ENCODE assay signal across 16 cellular contexts in genomic region chr9:126293522-126293889, GRCh38. TPM values are rescaled to one million over a fixed set of nuclear protein-coding genes. Genes with fewer than 3 reads are reported as not detected.
DNase-seq lines count a peak whose midpoint lies in the region; ATAC-seq and TF ChIP-seq lines count a peak whose summit lies in the region.
"Had no signal": no experiment of that assay in that cellular context is flagged by ENCODE, and none has a peak within 500 bp of the region (broad histone marks: within the 10 kb centered on the region; RNA-seq: fewer than 3 reads in every experiment).

No MANE protein-coding gene starts in this region.

- no peaks in the 10 kb centered on the region for H3K36me3 Mint-ChIP-seq in endodermal cell (ENCODE audit: low read depth)
- no peaks in the 10 kb centered on the region for H3K36me3 Mint-ChIP-seq in type B pancreatic cell
- H3K36me3 Mint-ChIP-seq: activated naive CD4-positive, alpha-beta T cell treated with anti-CD3 and anti-CD28 coated beads, Interleukin-2, amount 50 U/mL, for 72 hours had no signal

- H3K9me2 ChIP-seq in MM.1S (replicated peaks; ENCODE audit: insufficient read depth, low read length) = no peaks in the 10 kb centered on the region

- H3K4me3 ChIP-seq in right atrium auricular region (no peak overlapping the region), MM.1S (ENCODE audit: low read length) (no peak overlapping the region), endodermal cell (ENCODE audit: low read length) (no peak overlapping the region)
- H3K4me3 ChIP-seq: lower lobe of right lung, SJCRH30, testis had no signal

- H3K27me3 Mint-ChIP-seq in endodermal cell (ENCODE audit: insufficient read depth) (peaks cover 2% of the 10 kb centered on the region), type B pancreatic cell (peaks cover 14% of the 10 kb centered on the region)

- WGBS in endodermal cell (ENCODE audit: insufficient coverage in 1 of 2, insufficient read length in 1 of 2), 2 experiments = 76 to 85% methylated on average over 9 of the region's 9 CpGs

- no peaks in the 10 kb centered on the region for H3K9me3 Mint-ChIP-seq in endodermal cell
- no peaks in the 10 kb centered on the region for H3K9me3 Mint-ChIP-seq in type B pancreatic cell
- H3K9me3 Mint-ChIP-seq: activated naive CD4-positive, alpha-beta T cell treated with anti-CD3 and anti-CD28 coated beads, Interleukin-2, amount 50 U/mL, for 72 hours; CD4-positive, alpha-beta T cell had no signal

- H3K9me3 ChIP-seq in right atrium auricular region (no peaks in the 10 kb centered on the region), MM.1S (replicated peaks; ENCODE audit: insufficient read depth, low read length) (no peaks in the 10 kb centered on the region), endodermal cell (ENCODE audit: control insufficient read depth, low read length) (no peaks in the 10 kb centered on the region)
- H3K9me3 ChIP-seq: lower lobe of right lung, SJCRH30, testis had no signal

- H3K9ac ChIP-seq in MM.1S (ENCODE audit: low read length) (no peak overlapping the region), endodermal cell (ENCODE audit: extremely low read depth, low read length, poor library complexity, severe bottlenecking) (no peak overlapping the region)

- no peak overlapping the region for H3K4me3 Mint-ChIP-seq in endodermal cell
- H3K4me3 Mint-ChIP-seq in type B pancreatic cell = no peak overlapping the region
- H3K4me3 Mint-ChIP-seq: CD4-positive, alpha-beta T cell had no signal

- no peak for TF ChIP-seq CTCF in right atrium auricular region (IDR thresholded peaks at IDR 0.05)
- peak; percentile 38 for TF ChIP-seq CTCF in MM.1S (IDR thresholded peaks at IDR 0.05; ENCODE audit: low read length)
- peak; percentile 59 for TF ChIP-seq CTCF in endodermal cell (conservative IDR thresholded peaks at IDR 0.05)
- TF ChIP-seq CTCF in type B pancreatic cell (conservative IDR thresholded peaks at IDR 0.05) = peak; percentile 52

- H3K4me1 Mint-ChIP-seq in endodermal cell (no peaks in the 10 kb centered on the region), type B pancreatic cell (ENCODE audit: unreplicated experiment) (no peaks in the 10 kb centered on the region)

- H3K27ac ChIP-seq in right atrium auricular region (no peak overlapping the region), MM.1S (ENCODE audit: low read length) (no peak overlapping the region), endodermal cell (ENCODE audit: low read depth, low read length) (no peak overlapping the region)
- H3K27ac ChIP-seq: lower lobe of right lung, SJCRH30, testis had no signal

- no peaks in the 10 kb centered on the region for H4K20me1 ChIP-seq in MM.1S (ENCODE audit: insufficient read depth, low read length)

- no peak for ATAC-seq in GM18517 (IDR thresholded peaks at IDR 0.05; ENCODE audit: unreplicated experiment)
- ATAC-seq in GM21786 (IDR thresholded peaks at IDR 0.05; ENCODE audit: unreplicated experiment) = no peak
- ATAC-seq: activated naive CD4-positive, alpha-beta T cell treated with anti-CD3 and anti-CD28 coated beads, Interleukin-2, amount 50 U/mL, for 72 hours had no signal

- H3K27me3 ChIP-seq in right atrium auricular region = no peaks in the 10 kb centered on the region
- no peaks in the 10 kb centered on the region for H3K27me3 ChIP-seq in MM.1S (replicated peaks; ENCODE audit: insufficient read depth, low read length)
- no peaks in the 10 kb centered on the region for H3K27me3 ChIP-seq in endodermal cell (ENCODE audit: control insufficient read depth, insufficient read depth, low read length, poor library complexity, severe bottlenecking)
- H3K27me3 ChIP-seq: SJCRH30, testis had no signal

- no peaks in the 10 kb centered on the region for H3F3A ChIP-seq in MM.1S (ENCODE audit: insufficient read depth, low read length)

- no peak overlapping the region for H2AFZ ChIP-seq in MM.1S (ENCODE audit: low read length)

- intact Hi-C loops in cardiac septum (cut with DNase I) = no loop called here

- no peak overlapping the region for H3K4me2 ChIP-seq in MM.1S (ENCODE audit: low read depth, low read length)

- H3K79me2 ChIP-seq in MM.1S (ENCODE audit: low read length) = no peaks in the 10 kb centered on the region

- H3K27ac Mint-ChIP-seq in endodermal cell (no peak overlapping the region), type B pancreatic cell (no peak overlapping the region)
- H3K27ac Mint-ChIP-seq: CD4-positive, alpha-beta T cell had no signal

- H3K4me1 ChIP-seq in right atrium auricular region (no peaks in the 10 kb centered on the region), MM.1S (ENCODE audit: low read length) (no peaks in the 10 kb centered on the region), endodermal cell (ENCODE audit: control insufficient read depth, insufficient read depth, low read length) (no peaks in the 10 kb centered on the region)
- H3K4me1 ChIP-seq: lower lobe of right lung, testis had no signal

- DNase-seq in right atrium auricular region (ENCODE audit: low spot score) (peak; percentile 34), cardiac septum (ENCODE audit: low spot score) (no peak), MM.1S (no peak), endodermal cell (no peak), type B pancreatic cell (ENCODE audit: extremely low spot score, unreplicated experiment) (no peak), ecto neural progenitor cell (ENCODE audit: low spot score) (no peak)
- DNase-seq: CD4-positive, alpha-beta T cell; cortex of kidney; lower lobe of right lung; NCI-H226; posterior cingulate gyrus had no signal

- H3K36me3 ChIP-seq in right atrium auricular region (no peaks in the 10 kb centered on the region), MM.1S (replicated peaks; ENCODE audit: insufficient read depth, low read length) (no peaks in the 10 kb centered on the region), endodermal cell (ENCODE audit: control insufficient read depth, insufficient read depth, low read length) (no peaks in the 10 kb centered on the region)
- H3K36me3 ChIP-seq: lower lobe of right lung, SJCRH30 had no signal

RNA-seq across cellular contexts. Expression of gene MVB12B, which starts 33.1 kb away (rescaled TPM):
- total RNA-seq in right atrium auricular region = 1 to 10 TPM; 5.9 to 8.7 TPM
- 7.2 TPM for total RNA-seq in cardiac septum
- total RNA-seq in endodermal cell = 10 to 100 TPM; 18.6 to 19.7 TPM
- polyA plus RNA-seq in endodermal cell (2013, experiment 1 of 2) = 27.4 TPM
- polyA plus RNA-seq in endodermal cell (2013, experiment 2 of 2) = 24.8 TPM
- 11.4 and 26.1 TPM in 2 replicates for total RNA-seq in type B pancreatic cell (ENCODE audit: low replicate concordance)

Comparison
In these comparisons a context has a peak if more than half of its experiments do, and no peak if none do; other contexts are left out.
1. CTCF ChIP-seq: peak in MM.1S (single experiment), endodermal cell (single experiment) and type B pancreatic cell (single experiment); none in right atrium auricular region (0 of 2).